Comparison of ENCODE assay signal across 29 cellular contexts in genomic region chr19:29971002-29971401, GRCh38.
"Had no signal": no experiment of that assay in that cellular context is flagged by ENCODE, and none has a peak within 500 bp of the region (broad histone marks: within the 10 kb centered on the region; RNA-seq: fewer than 3 reads in every experiment).

No MANE protein-coding gene starts in this region.

- H3K9me3 ChIP-seq: left lung, lower lobe of right lung, neutrophil, prostate gland, spleen, tibial nerve, uterus had no signal

- H3K27me3 Mint-ChIP-seq: naive B cell; stimulated activated naive CD8-positive, alpha-beta T cell treated with anti-CD3 and anti-CD28 coated beads, Interleukin-15, Interleukin-2, amounts not matched to agents 100 ng/mL and 50 ng/mL, for 24 hours; type B pancreatic cell had no signal

- H3K27me3 ChIP-seq: left lung, neural progenitor cell, neutrophil, spleen, tibial nerve, uterus had no signal

- DNase-seq: hypothalamus; immature natural killer cell; kidney; left colon; left lung; lower lobe of right lung; mammary epithelial cell; mesenchymal stem cell; naive B cell; natural killer cell; nephron progenitor cell; occipital lobe; retina; right cardiac atrium; small intestine; spleen; stimulated activated CD4-positive, alpha-beta T cell treated with anti-CD3 and anti-CD28 coated beads, Interleukin-4, amount 100 ng/mL, for 24 hours; stimulated activated naive CD4-positive, alpha-beta T cell; uterus had no signal

- FAIRE-seq: islet of Langerhans, kidney, small intestine had no signal

- H3K4me3 ChIP-seq: left lung, lower lobe of right lung, neural progenitor cell, prostate gland, spleen, tibial nerve, uterus had no signal

- H3K27ac ChIP-seq: left lung, lower lobe of right lung, neural progenitor cell, neutrophil, parathyroid adenoma, prostate gland, spleen, tibial nerve, uterus had no signal

- H3K9ac ChIP-seq: neural progenitor cell, parathyroid adenoma had no signal

- H3K9me3 Mint-ChIP-seq: immature natural killer cell; natural killer cell; nephron progenitor cell; stimulated activated effector memory CD8-positive, alpha-beta T cell treated with anti-CD3 and anti-CD28 coated beads, Interleukin-12 subunit alpha, Interleukin-12 subunit beta, amount 100 ng/mL, for 72 hours; stimulated activated naive CD8-positive, alpha-beta T cell treated with anti-CD3 and anti-CD28 coated beads, Interleukin-15, Interleukin-2, amounts not matched to agents 100 ng/mL and 50 ng/mL, for 24 hours; type B pancreatic cell had no signal

- H3K4me2 ChIP-seq: neural progenitor cell had no signal

- ATAC-seq: left colon; left lung; lower lobe of right lung; natural killer cell; right cardiac atrium; sciatic nerve; stimulated activated effector memory CD8-positive, alpha-beta T cell treated with anti-CD3 and anti-CD28 coated beads, Interleukin-12 subunit alpha, Interleukin-12 subunit beta, amount 100 ng/mL, for 72 hours had no signal

- H3K36me3 Mint-ChIP-seq: immature natural killer cell; natural killer cell; stimulated activated effector memory CD8-positive, alpha-beta T cell treated with anti-CD3 and anti-CD28 coated beads, Interleukin-12 subunit alpha, Interleukin-12 subunit beta, amount 100 ng/mL, for 72 hours; type B pancreatic cell had no signal

- H3K36me3 ChIP-seq: left lung, lower lobe of right lung, neural progenitor cell, neutrophil, prostate gland, spleen, tibial nerve, uterus had no signal

- H3K4me3 Mint-ChIP-seq: immature natural killer cell; naive B cell; natural killer cell; nephron progenitor cell; neural progenitor cell; stimulated activated effector memory CD8-positive, alpha-beta T cell treated with anti-CD3 and anti-CD28 coated beads, Interleukin-12 subunit alpha, Interleukin-12 subunit beta, amount 100 ng/mL, for 72 hours; stimulated activated naive CD8-positive, alpha-beta T cell treated with anti-CD3 and anti-CD28 coated beads, Interleukin-15, Interleukin-2, amounts not matched to agents 100 ng/mL and 50 ng/mL, for 24 hours; type B pancreatic cell had no signal

- H3K27ac Mint-ChIP-seq: immature natural killer cell; naive B cell; natural killer cell; nephron progenitor cell; neural progenitor cell; stimulated activated effector memory CD8-positive, alpha-beta T cell treated with anti-CD3 and anti-CD28 coated beads, Interleukin-12 subunit alpha, Interleukin-12 subunit beta, amount 100 ng/mL, for 72 hours; stimulated activated naive CD8-positive, alpha-beta T cell treated with anti-CD3 and anti-CD28 coated beads, Interleukin-15, Interleukin-2, amounts not matched to agents 100 ng/mL and 50 ng/mL, for 24 hours; type B pancreatic cell had no signal

- H2AFZ ChIP-seq: neural progenitor cell, parathyroid adenoma had no signal
